In genomic region chr19:10643166-10643967, GRCh38 we compare ENCODE assay signal across 1 cellular context.
TF ChIP-seq lines count a peak whose summit lies in the region.

No MANE protein-coding gene starts in this region.

TF ChIP-seq in GM12878, 131 proteins besides CTCF, POLR2A, EP300 and RAD21:
- TF ChIP-seq MTA3 (IDR thresholded peaks at IDR 0.05; ENCODE audit: borderline replicate concordance, low read length), result no peak
- TF ChIP-seq E2F8 (IDR thresholded peaks at IDR 0.05; ENCODE audit: low read depth, partially characterized antibody), result no peak
- TF ChIP-seq CHD4 (IDR thresholded peaks at IDR 0.05), result no peak
- no peak for TF ChIP-seq NBN (IDR thresholded peaks at IDR 0.05)
- TF ChIP-seq RFX5 (IDR thresholded peaks at IDR 0.05; ENCODE audit: low read depth, low read length), result no peak
- TF ChIP-seq SIN3A (IDR thresholded peaks at IDR 0.05; ENCODE audit: low read depth, low read length), result no peak
- TF ChIP-seq RUNX3 (IDR thresholded peaks at IDR 0.05; ENCODE audit: low read length), result no peak
- no peak for TF ChIP-seq IKZF2 (IDR thresholded peaks at IDR 0.05)
